ENCODE assay signal across 23 cellular contexts in the genomic region with DNA sequence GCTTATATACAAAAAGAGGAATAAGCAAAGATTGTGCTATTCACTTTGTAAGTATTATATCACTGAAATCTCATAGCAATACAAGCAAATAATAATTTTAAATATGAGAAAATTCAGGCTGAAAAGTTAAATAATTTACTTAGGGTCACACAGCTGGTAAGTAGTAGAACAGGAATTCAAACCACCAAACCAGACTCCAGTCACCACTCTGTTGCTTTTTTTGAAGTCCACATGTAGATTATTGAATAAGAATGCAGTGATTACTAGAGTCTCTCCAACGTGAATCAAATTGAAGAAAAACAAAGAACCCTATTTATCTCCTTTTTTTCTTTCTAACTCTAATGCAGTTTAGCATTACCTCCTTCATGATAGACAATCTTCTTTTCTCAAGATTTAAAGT. TPM values are rescaled to one million over a fixed set of nuclear protein-coding genes. Genes with fewer than 3 reads are reported as not detected.
DNase-seq lines count a peak whose midpoint lies in the region; ATAC-seq, FAIRE-seq and TF ChIP-seq lines count a peak whose summit lies in the region.
"Had no signal": no experiment of that assay in that cellular context is flagged by ENCODE, and none has a peak within 500 bp of the region (broad histone marks: within the 10 kb centered on the region; RNA-seq: fewer than 3 reads in every experiment).

No MANE protein-coding gene starts in this region.

- H3K9me3 ChIP-seq in A549 = no peaks in the 10 kb centered on the region
- H3K9me3 ChIP-seq in RWPE2 (ENCODE audit: severe bottlenecking) = no peaks in the 10 kb centered on the region
- H3K9me3 ChIP-seq: Caco-2 had no signal

- H3K4me3 ChIP-seq in A549 (no peak overlapping the region), RWPE2 (ENCODE audit: severe bottlenecking) (no peak overlapping the region), choroid plexus epithelial cell (ENCODE audit: low read depth, low read length) (no peak overlapping the region), mesendoderm (ENCODE audit: low read length) (no peak overlapping the region)

- no peak overlapping the region for H3K23ac ChIP-seq in mesendoderm (ENCODE audit: low read length)

- no peaks in the 10 kb centered on the region for H3K79me2 ChIP-seq in mesendoderm (ENCODE audit: control insufficient read depth, insufficient read depth, low read length)

- H3K4me2 ChIP-seq in A549 (peak overlapping the region; percentile 45), mesendoderm (ENCODE audit: low read length) (no peak overlapping the region)

- H4K5ac ChIP-seq in mesendoderm (ENCODE audit: low read length) = no peak overlapping the region

- TF ChIP-seq CTCF in A549 (IDR thresholded peaks at IDR 0.05) = no peak
- no peak for TF ChIP-seq CTCF in RWPE2 (IDR thresholded peaks at IDR 0.05; ENCODE audit: poor library complexity, severe bottlenecking)
- TF ChIP-seq CTCF in choroid plexus epithelial cell (conservative IDR thresholded peaks at IDR 0.05; ENCODE audit: low read depth, low read length) = no peak
- TF ChIP-seq CTCF in mesothelial cell of epicardium (IDR thresholded peaks at IDR 0.05; ENCODE audit: unreplicated experiment) = no peak

- H3K36me3 ChIP-seq in RWPE2 (ENCODE audit: low read depth) (peaks cover 42% of the 10 kb centered on the region), mesendoderm (ENCODE audit: control insufficient read depth, insufficient read depth, low read length) (no peaks in the 10 kb centered on the region)

- H3K4me1 ChIP-seq in A549 (peaks cover 25% of the 10 kb centered on the region), RWPE2 (ENCODE audit: insufficient read depth, poor library complexity, severe bottlenecking) (peaks cover 9% of the 10 kb centered on the region), mesendoderm (ENCODE audit: control insufficient read depth, low read depth, low read length) (no peaks in the 10 kb centered on the region)
- H3K4me1 ChIP-seq: Caco-2 had no signal

- no peak for TF ChIP-seq RAD21 in A549 (conservative IDR thresholded peaks at IDR 0.05 in 1 of 2, IDR thresholded peaks at IDR 0.05 in 1 of 2)

- H2AK5ac ChIP-seq in mesendoderm (ENCODE audit: low read length) = no peak overlapping the region

- no peak overlapping the region for H3K4ac ChIP-seq in mesendoderm (ENCODE audit: low read depth, low read length)

- no peak overlapping the region for H2BK5ac ChIP-seq in mesendoderm (ENCODE audit: low read length)

- H3K9ac ChIP-seq in mesendoderm (ENCODE audit: low read length) = no peak overlapping the region

- no peaks in the 10 kb centered on the region for H3K27me3 ChIP-seq in RWPE2 (ENCODE audit: insufficient read depth, poor library complexity, severe bottlenecking)
- no peaks in the 10 kb centered on the region for H3K27me3 ChIP-seq in mesendoderm (ENCODE audit: insufficient read depth, low read length, poor library complexity)

- no peak overlapping the region for H3K56ac ChIP-seq in mesendoderm (ENCODE audit: low read length)

- DNase-seq in A549 (ENCODE audit: low read depth in 1 of 2, low spot score in 1 of 2) (no peak), RWPE2 (ENCODE audit: low spot score) (no peak), choroid plexus epithelial cell (ENCODE audit: low read depth) (peak; percentile 61), mesothelial cell of epicardium (ENCODE audit: low spot score in 2 of 2, unreplicated experiment in 2 of 2) (no peak), DMS79 treated with DMSO at 0.1 percent for 48 hours (lab: John Stamatoyannopoulos, UW) (no peak), mesendoderm (no peak), A172 (ENCODE audit: low spot score) (no peak)
- DNase-seq: Caco-2; CD4-positive, alpha-beta T cell; GDM1; KG1; MV-4-11; NCI-H187; NCI-H2107; NCI-H2227 treated with DMSO at 0.1 percent for 48 hours; NCI-H510A treated with DMSO at 0.1 percent for 48 hours; NCI-H774 had no signal

- H3K27me3 Mint-ChIP-seq in mesothelial cell of epicardium (ENCODE audit: low read depth) = no peaks in the 10 kb centered on the region
- H3K27me3 Mint-ChIP-seq: CD4-positive, alpha-beta T cell had no signal

- H3K79me1 ChIP-seq in mesendoderm (ENCODE audit: low read length) = no peaks in the 10 kb centered on the region

- no peaks in the 10 kb centered on the region for H3K9me3 Mint-ChIP-seq in mesothelial cell of epicardium
- H3K9me3 Mint-ChIP-seq: CD4-positive, alpha-beta T cell had no signal

- WGBS in A549 (ENCODE audit: missing lambda C conversion rate) = 54% methylated on average over 1 of the region's 1 CpG
- no CpG with 5 or more reads among the region's 1 CpG for whole genome bisulfite sequencing in mesendoderm (ENCODE audit: extremely low coverage, insufficient coverage, low lambda C conversion rate)

- H3K27ac Mint-ChIP-seq in mesothelial cell of epicardium = peak overlapping the region; percentile 63
- H3K27ac Mint-ChIP-seq: CD4-positive, alpha-beta T cell had no signal

- CTCF ChIA-PET in A549 (lab: Yijun Ruan, JAX) = interaction anchor here (0.8 to 5.0 kb wide), 7 partner anchors 9 to 246 kb away, joined by 3 to 62 read pairs (median 5); a partner anchor contains a TSS

- peaks cover 6% of the 10 kb centered on the region for H3K36me3 Mint-ChIP-seq in mesothelial cell of epicardium

- FAIRE-seq in A549 (lab: Jason Lieb, UNC) = no peak
- FAIRE-seq: H1, HepG2 had no signal

- peaks cover 12% of the 10 kb centered on the region for H3K4me1 Mint-ChIP-seq in mesothelial cell of epicardium

- TF ChIP-seq POLR2A in A549 (IDR thresholded peaks at IDR 0.05; ENCODE audit: low read length) = no peak

- H3K27ac ChIP-seq in A549 (peak overlapping the region in 1 of 2 experiments; percentile 58; a peak in 2 of 6 replicates), RWPE2 (ENCODE audit: poor library complexity, severe bottlenecking) (peak overlapping the region; percentile 28), mesendoderm (ENCODE audit: low read depth, low read length) (no peak overlapping the region)
- H3K27ac ChIP-seq: 22Rv1, RWPE1 had no signal

- TF ChIP-seq EP300 in A549 (IDR thresholded peaks at IDR 0.05) = no peak

- ATAC-seq in A549 (no peak), RWPE2 (ENCODE audit: low read depth) (no peak), GM21786 (IDR thresholded peaks at IDR 0.05; ENCODE audit: unreplicated experiment) (no peak)
- ATAC-seq: HepG2 had no signal

- H3K18ac ChIP-seq in mesendoderm (ENCODE audit: low read length) = no peak overlapping the region

- no peak overlapping the region for H4K8ac ChIP-seq in mesendoderm (ENCODE audit: low read depth, low read length)

- POLR2A ChIA-PET in A549 (lab: Yijun Ruan, JAX) = interaction anchor here (3.9 kb wide), 1 partner anchor 16 kb away, joined by 38 read pairs; a partner anchor contains a TSS

- no peak overlapping the region for H3K4me3 Mint-ChIP-seq in mesothelial cell of epicardium
- H3K4me3 Mint-ChIP-seq: CD4-positive, alpha-beta T cell had no signal

- H2BK120ac ChIP-seq in mesendoderm (ENCODE audit: low read depth, low read length) = no peak overlapping the region

- H2BK15ac ChIP-seq in mesendoderm (replicated peaks; ENCODE audit: low read depth) = no peak overlapping the region

TF ChIP-seq in A549, 52 proteins besides CTCF, POLR2A, EP300 and RAD21 (continues in another document):
- TF ChIP-seq SMC3 (IDR thresholded peaks at IDR 0.05) (no peak), CEBPB (IDR thresholded peaks at IDR 0.05) (no peak), CHD4 (IDR thresholded peaks at IDR 0.05; ENCODE audit: borderline replicate concordance) (no peak), ZSCAN20 (CRISPR knock-in tag; IDR thresholded peaks at IDR 0.05) (no peak), POLR2AphosphoS2 (conservative IDR thresholded peaks at IDR 0.05; ENCODE audit: low read length) (no peak), CBX8 (IDR thresholded peaks at IDR 0.05) (no peak), MAZ (IDR thresholded peaks at IDR 0.05; ENCODE audit: borderline replicate concordance, low read depth, low read length) (no peak), HDAC2 (IDR thresholded peaks at IDR 0.05) (no peak)
- TF ChIP-seq, protein P1, sequence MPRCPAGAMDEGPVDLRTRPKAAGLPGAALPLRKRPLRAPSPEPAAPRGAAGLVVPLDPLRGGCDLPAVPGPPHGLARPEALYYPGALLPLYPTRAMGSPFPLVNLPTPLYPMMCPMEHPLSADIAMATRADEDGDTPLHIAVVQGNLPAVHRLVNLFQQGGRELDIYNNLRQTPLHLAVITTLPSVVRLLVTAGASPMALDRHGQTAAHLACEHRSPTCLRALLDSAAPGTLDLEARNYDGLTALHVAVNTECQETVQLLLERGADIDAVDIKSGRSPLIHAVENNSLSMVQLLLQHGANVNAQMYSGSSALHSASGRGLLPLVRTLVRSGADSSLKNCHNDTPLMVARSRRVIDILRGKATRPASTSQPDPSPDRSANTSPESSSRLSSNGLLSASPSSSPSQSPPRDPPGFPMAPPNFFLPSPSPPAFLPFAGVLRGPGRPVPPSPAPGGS (IDR thresholded peaks at IDR 0.05) = no peak

RNA-seq across cellular contexts. Expression of a gene that starts 15.9 kb away (rescaled TPM):
- polyA plus RNA-seq in A549 (2011; rRNA removed) (13.2 and 16.1 TPM in 2 replicates), A549 (2017; fragmentation: RNase III; extraction: RNeasy Plus Mini Kit Qiagen cat#74134 plus additional on column Dnase treatment) (5.2 to 6.0 TPM (median 6.0 TPM) in 3 replicates)
- 3.0 and 3.8 TPM in 2 replicates for polyA plus RNA-seq in A549 (2012; cell fraction: cytosol; rRNA removed)
- 2.8 and 3.6 TPM in 2 replicates for polyA plus RNA-seq in A549 (2012; cell fraction: nucleus; rRNA removed)
- 11.6 and 12.0 TPM in 2 replicates for polyA minus RNA-seq in A549 (2011; rRNA and poly(A)+ RNA removed)
- total RNA-seq in mesothelial cell of epicardium = 24.2 to 28.5 TPM (median 27.8 TPM) in 3 replicates
- 7.2 TPM for polyA plus RNA-seq in mesendoderm (2013, experiment 1 of 2)
- 7.4 TPM for polyA plus RNA-seq in mesendoderm (2013, experiment 2 of 2)
- total RNA-seq in A172 (2014; rRNA removed; shearing (Covaris generic)) = 18.3 and 24.3 TPM in 2 replicates

RNA-seq across cellular contexts. Expression of a gene that starts 33.3 kb away (rescaled TPM):
- polyA plus RNA-seq in A549 (2011; rRNA removed) (7.5 and 8.4 TPM in 2 replicates), A549 (2017; fragmentation: RNase III; extraction: RNeasy Plus Mini Kit Qiagen cat#74134 plus additional on column Dnase treatment) (0.25 to 0.43 TPM (median 0.25 TPM) in 3 replicates)
- 3.5 and 3.8 TPM in 2 replicates for polyA plus RNA-seq in A549 (2012; cell fraction: cytosol; rRNA removed)
- polyA plus RNA-seq in A549 (2012; cell fraction: nucleus; rRNA removed) = 9.6 and 13.9 TPM in 2 replicates
- polyA minus RNA-seq in A549 (2011; rRNA and poly(A)+ RNA removed) = 17.8 and 18.3 TPM in 2 replicates
- not detected in 3 replicates for total RNA-seq in mesothelial cell of epicardium
- not detected for polyA plus RNA-seq in mesendoderm (2013, experiment 1 of 2)
- polyA plus RNA-seq in mesendoderm (2013, experiment 2 of 2) = 0.01 TPM
- 0.02 TPM in 1 of 2 replicates, not detected in the other for total RNA-seq in A172 (2014; rRNA removed; shearing (Covaris generic))
- total RNA-seq: H1 had no signal
- polyA plus RNA-seq: BJ had no signal

RNA-seq across cellular contexts. Expression of a gene that starts 57.8 kb away (rescaled TPM):
- polyA plus RNA-seq in A549 (2011; rRNA removed) = 9.4 and 11.3 TPM in 2 replicates
- 1.4 and 1.5 TPM in 2 replicates for polyA plus RNA-seq in A549 (2012; cell fraction: cytosol; rRNA removed)
- polyA plus RNA-seq in A549 (2012; cell fraction: nucleus; rRNA removed) = 6.0 and 11.2 TPM in 2 replicates
- 4.0 to 4.9 TPM (median 4.5 TPM) in 3 replicates for polyA plus RNA-seq in A549 (2017; fragmentation: RNase III; extraction: RNeasy Plus Mini Kit Qiagen cat#74134 plus additional on column Dnase treatment)
- 11.1 and 12.1 TPM in 2 replicates for polyA minus RNA-seq in A549 (2011; rRNA and poly(A)+ RNA removed)
- 11.5 to 13.4 TPM (median 11.5 TPM) in 3 replicates for total RNA-seq in mesothelial cell of epicardium
- 0.74 TPM for polyA plus RNA-seq in mesendoderm (2013, experiment 1 of 2)
- polyA plus RNA-seq in mesendoderm (2013, experiment 2 of 2) = 0.62 TPM
- total RNA-seq in A172 (2014; rRNA removed; shearing (Covaris generic)) = 0.55 and 0.69 TPM in 2 replicates
